In genomic region chr19:55636723-55637122, GRCh38 we compare ENCODE assay signal across 1 cellular context.
TF ChIP-seq lines count a peak whose summit lies in the region.

No MANE protein-coding gene starts in this region.

TF ChIP-seq in WTC11, 78 proteins besides CTCF, POLR2A, EP300 and RAD21 (continued from another document):
- TF ChIP-seq TP53 (CRISPR knock-in tag; IDR thresholded peaks at IDR 0.05) = no peak
- TF ChIP-seq E2F4 (CRISPR knock-in tag; IDR thresholded peaks at IDR 0.05; ENCODE audit: borderline replicate concordance, low read depth) = no peak
- no peak for TF ChIP-seq STAT6 (CRISPR knock-in tag; conservative IDR thresholded peaks at IDR 0.05; ENCODE audit: low read depth)
